In the genomic region with DNA sequence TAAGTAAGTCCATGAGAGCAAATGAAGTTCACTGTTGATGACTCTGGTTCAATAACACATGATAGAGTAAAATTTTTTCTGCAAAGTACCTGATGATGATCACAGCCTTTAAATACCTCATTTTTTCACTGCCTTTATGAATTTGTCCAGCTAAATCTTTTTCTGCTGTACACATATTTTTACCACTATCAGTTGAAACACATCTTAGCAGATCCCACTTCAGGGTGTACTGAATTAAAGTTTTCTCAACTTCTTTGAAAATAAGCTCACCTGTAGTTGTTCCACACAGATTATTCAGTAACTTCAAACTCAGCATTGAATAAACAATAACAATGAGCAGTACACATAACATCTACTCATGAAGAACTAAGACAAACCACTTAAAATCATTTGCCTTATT, we compare ENCODE assay signal across 29 cellular contexts.
A peak's percentile ranks its signal among the peaks of the same experiment; 100 is the strongest.
DNase-seq lines count a peak whose midpoint lies in the region; TF ChIP-seq lines count a peak whose summit lies in the region.
"Had no signal": no experiment of that assay in that cellular context is flagged by ENCODE, and none has a peak within 500 bp of the region (broad histone marks: within the 10 kb centered on the region; RNA-seq: fewer than 3 reads in every experiment).

No MANE protein-coding gene starts in this region.

- POLR2A ChIA-PET in HEK293 (lab: Yijun Ruan, JAX) = no interaction called here

- DNase-seq in NCI-H69 (lab: John Stamatoyannopoulos, UW) (no peak), osteoblast (ENCODE audit: insufficient read length, low spot score, missing footprints) (no peak)
- DNase-seq: 8988T; ACHN; AML-193; BE2C; C1 segment of cervical spinal cord; Caco-2; Calu3; CD4-positive, alpha-beta memory T cell; CD4-positive, alpha-beta T cell; CD4-positive, CD25-positive, alpha-beta regulatory T cell; CD8-positive, alpha-beta memory T cell; CD8-positive, alpha-beta T cell; COR-L47; DMS 273 treated with DMSO at 0.1 percent for 48 hours; DMS153; DMS53; DMS79; DMS79 treated with DMSO at 0.1 percent for 48 hours; DND-41; EL had no signal

- H3K4me1 ChIP-seq in HEK293 (ENCODE audit: control insufficient read depth, insufficient read depth, low read length) = no peaks in the 10 kb centered on the region
- no peaks in the 10 kb centered on the region for H3K4me1 ChIP-seq in OCI-LY1 (ENCODE audit: insufficient read depth, low read length, severe bottlenecking)
- H3K4me1 ChIP-seq in osteoblast (ENCODE audit: insufficient read depth, low read length) = no peaks in the 10 kb centered on the region
- H3K4me1 ChIP-seq: A549, BE2C, Caco-2 had no signal

- H3K27ac ChIP-seq in HEK293 (ENCODE audit: extremely low read depth, low read depth, low read length) (no peak overlapping the region), OCI-LY1 (ENCODE audit: low read depth, low read length, poor library complexity, severe bottlenecking) (no peak overlapping the region), osteoblast (ENCODE audit: low read depth, low read length) (no peak overlapping the region)
- H3K27ac ChIP-seq: 22Rv1; A549; BLaER1; BLaER1 treated with 17β-estradiol and CSF1 and Interleukin-3, amounts not matched to agents 10 nM and 100 nM; C4-2B had no signal

- no peaks in the 10 kb centered on the region for H3K27me3 ChIP-seq in OCI-LY1 (ENCODE audit: insufficient read depth, low read length)
- H3K27me3 ChIP-seq in osteoblast (ENCODE audit: insufficient read depth, low read length) = no peaks in the 10 kb centered on the region
- H3K27me3 ChIP-seq: BE2C; BLaER1; BLaER1 treated with 17β-estradiol and CSF1 and Interleukin-3, amounts not matched to agents 10 nM and 100 nM had no signal

- H3K9me3 ChIP-seq in HEK293 (ENCODE audit: control insufficient read depth, insufficient read depth, low read depth, low read length) = no peaks in the 10 kb centered on the region; the same call in 1 of the 2 replicates
- peaks cover 9% of the 10 kb centered on the region; the same call in 1 of the 2 replicates for H3K9me3 ChIP-seq in OCI-LY1 (ENCODE audit: low read length)
- no peaks in the 10 kb centered on the region for H3K9me3 ChIP-seq in osteoblast (ENCODE audit: low read depth, low read length)
- H3K9me3 ChIP-seq: A549, BE2C had no signal

- TF ChIP-seq CTCF in HEK293 (tag by site-specific recombination; IDR thresholded peaks at IDR 0.05) (no peak), OCI-LY1 (IDR thresholded peaks at IDR 0.05; ENCODE audit: low read length) (no peak), osteoblast (IDR thresholded peaks at IDR 0.05; ENCODE audit: extremely low read depth, low read depth, low read length) (no peak)

- H2AFZ ChIP-seq in OCI-LY1 (ENCODE audit: low read length) (peak overlapping the region; percentile 33; the same call in 1 of the 2 replicates), osteoblast (ENCODE audit: low read length) (no peak overlapping the region)

- no peaks in the 10 kb centered on the region for H3K9me2 ChIP-seq in OCI-LY1 (ENCODE audit: low read depth, low read length)

- H4K20me1 ChIP-seq in OCI-LY1 (ENCODE audit: insufficient read depth, low read length) (no peaks in the 10 kb centered on the region), osteoblast (ENCODE audit: insufficient read depth, low read length) (no peaks in the 10 kb centered on the region)
- H4K20me1 ChIP-seq: BLaER1; BLaER1 treated with 17β-estradiol and CSF1 and Interleukin-3, amounts not matched to agents 10 nM and 100 nM had no signal

- H3K4me3 ChIP-seq in HEK293 (ENCODE audit: low read depth, low read length) (no peak overlapping the region), OCI-LY1 (ENCODE audit: low read depth, low read length, poor library complexity, severe bottlenecking) (no peak overlapping the region), osteoblast (ENCODE audit: insufficient read depth, low read length) (no peak overlapping the region)
- H3K4me3 ChIP-seq: A549; BLaER1; BLaER1 treated with 17β-estradiol and CSF1 and Interleukin-3, amounts not matched to agents 10 nM and 100 nM had no signal

- H3K4me2 ChIP-seq in OCI-LY1 (ENCODE audit: low read length) = no peak overlapping the region
- no peak overlapping the region for H3K4me2 ChIP-seq in osteoblast (ENCODE audit: insufficient read depth, low read length)
- H3K4me2 ChIP-seq: A549; BLaER1; BLaER1 treated with 17β-estradiol and CSF1 and Interleukin-3, amounts not matched to agents 10 nM and 100 nM had no signal

- H3K9ac ChIP-seq in OCI-LY1 (ENCODE audit: low read length) = no peak overlapping the region
- H3K9ac ChIP-seq: BLaER1; BLaER1 treated with 17β-estradiol and CSF1 and Interleukin-3, amounts not matched to agents 10 nM and 100 nM had no signal

- CTCF ChIA-PET in HEK293 (lab: Yijun Ruan, JAX) = interaction anchor here (0.6 kb wide), 1 partner anchor 328 kb away, joined by 3 read pairs; no protein-coding TSS in a partner anchor

- H3K79me2 ChIP-seq in OCI-LY1 (ENCODE audit: insufficient read depth, low read length) (no peaks in the 10 kb centered on the region), osteoblast (ENCODE audit: insufficient read depth, low read length) (no peaks in the 10 kb centered on the region)

- H3K36me3 ChIP-seq in HEK293 (ENCODE audit: control insufficient read depth in 2 of 2, insufficient read depth in 1 of 2, low read length in 2 of 2) = no peaks in the 10 kb centered on the region
- no peaks in the 10 kb centered on the region for H3K36me3 ChIP-seq in OCI-LY1 (ENCODE audit: insufficient read depth, low read length)
- no peaks in the 10 kb centered on the region for H3K36me3 ChIP-seq in osteoblast (ENCODE audit: insufficient read depth, low read length)
- H3K36me3 ChIP-seq: BE2C; BLaER1; BLaER1 treated with 17β-estradiol and CSF1 and Interleukin-3, amounts not matched to agents 10 nM and 100 nM had no signal

- H3F3A ChIP-seq in OCI-LY1 (ENCODE audit: insufficient read depth, low read length) = no peaks in the 10 kb centered on the region

TF ChIP-seq in HEK293, 187 proteins besides CTCF, POLR2A, EP300 and RAD21:
- TF ChIP-seq ZNF138 (tag by site-specific recombination; IDR thresholded peaks at IDR 0.05; ENCODE audit: borderline replicate concordance) (no peak), ZNF292 (tag by site-specific recombination; IDR thresholded peaks at IDR 0.05; ENCODE audit: borderline replicate concordance, low read depth) (no peak), ZNF510 (tag by site-specific recombination; IDR thresholded peaks at IDR 0.05; ENCODE audit: insufficient replicate concordance) (peak; percentile 92)
- TF ChIP-seq, protein P1, sequence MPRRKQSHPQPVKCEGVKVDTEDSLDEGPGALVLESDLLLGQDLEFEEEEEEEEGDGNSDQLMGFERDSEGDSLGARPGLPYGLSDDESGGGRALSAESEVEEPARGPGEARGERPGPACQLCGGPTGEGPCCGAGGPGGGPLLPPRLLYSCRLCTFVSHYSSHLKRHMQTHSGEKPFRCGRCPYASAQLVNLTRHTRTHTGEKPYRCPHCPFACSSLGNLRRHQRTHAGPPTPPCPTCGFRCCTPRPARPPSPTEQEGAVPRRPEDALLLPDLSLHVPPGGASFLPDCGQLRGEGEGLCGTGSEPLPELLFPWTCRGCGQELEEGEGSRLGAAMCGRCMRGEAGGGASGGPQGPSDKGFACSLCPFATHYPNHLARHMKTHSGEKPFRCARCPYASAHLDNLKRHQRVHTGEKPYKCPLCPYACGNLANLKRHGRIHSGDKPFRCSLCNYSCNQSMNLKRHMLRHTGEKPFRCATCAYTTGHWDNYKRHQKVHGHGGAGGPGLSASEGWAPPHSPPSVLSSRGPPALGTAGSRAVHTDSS (tag by site-specific recombination; IDR thresholded peaks at IDR 0.05) = no peak
